In the genomic region with DNA sequence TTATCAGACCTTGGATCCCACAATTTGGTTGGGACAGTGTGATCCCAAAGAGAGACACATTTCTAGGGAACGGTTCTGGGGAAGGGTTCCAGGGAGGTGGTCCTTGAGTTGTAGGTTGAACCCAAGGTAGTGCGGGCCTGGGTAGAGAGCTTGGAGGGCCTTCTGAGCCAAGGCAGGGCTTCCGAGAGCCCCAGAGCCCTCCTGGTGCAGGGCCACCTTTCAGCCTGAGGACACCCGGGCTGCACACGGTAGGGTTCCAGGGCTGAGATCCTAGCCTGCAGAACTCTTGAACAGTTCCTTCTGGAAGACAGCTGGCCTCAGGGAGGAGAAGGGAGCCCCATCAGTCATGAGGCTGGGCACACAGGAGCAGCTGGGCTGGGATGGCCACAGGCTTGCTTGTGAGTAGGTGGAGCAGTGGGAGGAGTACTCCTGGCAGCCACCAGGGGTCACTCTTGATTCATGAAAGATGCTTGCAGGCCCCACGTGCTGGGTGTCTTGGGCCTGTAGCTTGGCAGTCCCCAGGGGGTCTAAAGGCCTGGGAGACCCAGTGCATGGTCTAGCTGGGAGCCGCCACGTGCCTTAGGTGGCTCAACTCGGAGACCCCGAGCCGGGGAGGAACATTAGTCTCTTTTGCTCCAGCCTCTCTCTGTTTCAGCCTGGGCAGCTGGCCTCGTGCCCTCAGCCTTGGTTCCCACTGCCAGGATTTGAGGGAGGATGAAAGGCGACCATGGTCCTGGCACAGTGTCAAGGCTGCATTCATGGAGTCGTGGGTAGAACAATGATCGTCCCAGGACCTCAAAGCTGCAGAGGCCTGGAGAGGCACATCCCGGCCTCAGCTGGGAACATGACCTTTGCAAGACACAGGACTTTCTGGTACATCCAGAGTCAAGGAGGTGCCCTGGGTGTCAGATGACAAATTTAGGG, we compare ENCODE assay signal across 8 cellular contexts.
A peak's percentile ranks its signal among the peaks of the same experiment; 100 is the strongest.
DNase-seq lines count a peak whose midpoint lies in the region; ATAC-seq lines count a peak whose summit lies in the region.

No MANE protein-coding gene starts in this region.

- H3K4me3 Mint-ChIP-seq in memory B cell: no peak overlapping the region

- H3K36me3 Mint-ChIP-seq in memory B cell: peaks cover 7% of the 10 kb centered on the region

- DNase-seq in C1 segment of cervical spinal cord (lab: John Stamatoyannopoulos, UW): peak; percentile 1 to 74 (median 40)
- peak; percentile 65 for DNase-seq in GM19238 (ENCODE audit: insufficient read length, low spot score)
- peak; percentile 83 to 95 for DNase-seq in NCI-H524 (lab: John Stamatoyannopoulos, UW)
- peak; percentile 42 for DNase-seq in activated CD4-positive, alpha-beta T cell treated with anti-CD3 and anti-CD28 coated beads, Interleukin-2, amount 50 U/mL, for 1 hour
- peak; percentile 43 for DNase-seq in effector CD4-positive, alpha-beta T cell
- peak; percentile 64 to 69 for DNase-seq in memory B cell (ENCODE audit: low spot score in 2 of 2)
- peak; percentile 21 to 30 for DNase-seq in stimulated activated CD8-positive, alpha-beta memory T cell treated with anti-CD3 and anti-CD28 coated beads, Interleukin-15, amount 100 ng/mL, for 48 hours (ENCODE audit: low read depth in 2 of 2)

- H3K27me3 Mint-ChIP-seq in memory B cell: peaks cover 11% of the 10 kb centered on the region

- peaks cover 8% of the 10 kb centered on the region for H3K9me3 Mint-ChIP-seq in memory B cell

- peak; percentile 96 for ATAC-seq in HG03432 (IDR thresholded peaks at IDR 0.05; ENCODE audit: unreplicated experiment)
- ATAC-seq in memory B cell (ENCODE audit: low read depth): peak; percentile 69

- no peaks in the 10 kb centered on the region for H3K4me1 Mint-ChIP-seq in memory B cell

- H3K27ac Mint-ChIP-seq in memory B cell: no peak overlapping the region

Comparison
In these comparisons a context has a peak if more than half of its experiments do, and no peak if none do; other contexts are left out.
1. Peak in every context shown above with its lines: DNase-seq and ATAC-seq.
2. DNase-seq: peak in every context shown above with its lines; median percentile 89 in NCI-H524; 66 in memory B cell; 65 in GM19238; 43 in effector CD4-positive, alpha-beta T cell; 42 in activated CD4-positive, alpha-beta T cell treated with anti-CD3 and anti-CD28 coated beads, Interleukin-2, amount 50 U/mL, for 1 hour; 40 in C1 segment of cervical spinal cord; 26 in stimulated activated CD8-positive, alpha-beta memory T cell treated with anti-CD3 and anti-CD28 coated beads, Interleukin-15, amount 100 ng/mL, for 48 hours.